Comparison of ENCODE assay signal across 10 cellular contexts in genomic region chr17:62791235-62792121, GRCh38. TPM values are rescaled to one million over a fixed set of nuclear protein-coding genes. Genes with fewer than 3 reads are reported as not detected.
DNase-seq lines count a peak whose midpoint lies in the region; FAIRE-seq and TF ChIP-seq lines count a peak whose summit lies in the region.
"Had no signal": no experiment of that assay in that cellular context is flagged by ENCODE, and none has a peak within 500 bp of the region (broad histone marks: within the 10 kb centered on the region; RNA-seq: fewer than 3 reads in every experiment).

No MANE protein-coding gene starts in this region.

- peaks cover 4% of the 10 kb centered on the region for H3K9me3 Mint-ChIP-seq in activated CD4-positive, alpha-beta memory T cell treated with anti-CD3 and anti-CD28 coated beads, Interleukin-2, amount 10 ng/mL, durations not matched to agents 7 days and 5 days
- H3K9me3 Mint-ChIP-seq in activated naive CD4-positive, alpha-beta T cell treated with anti-CD3 and anti-CD28 coated beads, Interleukin-2, amount 10 ng/mL, durations not matched to agents 7 days and 5 days: peaks cover 3% of the 10 kb centered on the region

- TF ChIP-seq CTCF in AG10803 (conservative IDR thresholded peaks at IDR 0.05; ENCODE audit: low read length): peak; percentile 23

- CTCF ChIA-PET in activated CD4-positive, alpha-beta memory T cell treated with anti-CD3 and anti-CD28 coated beads, Interleukin-2, amount 10 ng/mL, durations not matched to agents 7 days and 5 days (lab: Charles Lee): no interaction called here
- CTCF ChIA-PET in activated naive CD4-positive, alpha-beta T cell treated with anti-CD3 and anti-CD28 coated beads, Interleukin-2, amount 10 ng/mL, durations not matched to agents 7 days and 5 days (lab: Charles Lee): no interaction called here

- POLR2A ChIA-PET in activated CD4-positive, alpha-beta memory T cell treated with anti-CD3 and anti-CD28 coated beads, Interleukin-2, amount 10 ng/mL, durations not matched to agents 7 days and 5 days (lab: Charles Lee): no interaction called here

- no peak overlapping the region for H3K4me3 ChIP-seq in AG10803 (ENCODE audit: low read length)
- H3K4me3 ChIP-seq: esophagus squamous epithelium had no signal

- no peak overlapping the region for H3K27ac Mint-ChIP-seq in activated CD4-positive, alpha-beta memory T cell treated with anti-CD3 and anti-CD28 coated beads, Interleukin-2, amount 10 ng/mL, durations not matched to agents 7 days and 5 days
- no peak overlapping the region for H3K27ac Mint-ChIP-seq in activated naive CD4-positive, alpha-beta T cell treated with anti-CD3 and anti-CD28 coated beads, Interleukin-2, amount 10 ng/mL, durations not matched to agents 7 days and 5 days

- FAIRE-seq in HTR-8/SVneo (lab: Jason Lieb, UNC): peak; percentile 82

- no peak overlapping the region for H3K4me3 Mint-ChIP-seq in activated CD4-positive, alpha-beta memory T cell treated with anti-CD3 and anti-CD28 coated beads, Interleukin-2, amount 10 ng/mL, durations not matched to agents 7 days and 5 days
- H3K4me3 Mint-ChIP-seq in activated naive CD4-positive, alpha-beta T cell treated with anti-CD3 and anti-CD28 coated beads, Interleukin-2, amount 10 ng/mL, durations not matched to agents 7 days and 5 days: no peak overlapping the region

- peaks cover 8% of the 10 kb centered on the region for H3K27me3 Mint-ChIP-seq in activated CD4-positive, alpha-beta memory T cell treated with anti-CD3 and anti-CD28 coated beads, Interleukin-2, amount 10 ng/mL, durations not matched to agents 7 days and 5 days
- H3K27me3 Mint-ChIP-seq in activated naive CD4-positive, alpha-beta T cell treated with anti-CD3 and anti-CD28 coated beads, Interleukin-2, amount 10 ng/mL, durations not matched to agents 7 days and 5 days: peaks cover 13% of the 10 kb centered on the region

- H3K36me3 Mint-ChIP-seq in activated CD4-positive, alpha-beta memory T cell treated with anti-CD3 and anti-CD28 coated beads, Interleukin-2, amount 10 ng/mL, durations not matched to agents 7 days and 5 days (ENCODE audit: low read depth): no peaks in the 10 kb centered on the region
- no peaks in the 10 kb centered on the region for H3K36me3 Mint-ChIP-seq in activated naive CD4-positive, alpha-beta T cell treated with anti-CD3 and anti-CD28 coated beads, Interleukin-2, amount 10 ng/mL, durations not matched to agents 7 days and 5 days

- peaks cover 14% of the 10 kb centered on the region for H3K4me1 Mint-ChIP-seq in activated CD4-positive, alpha-beta memory T cell treated with anti-CD3 and anti-CD28 coated beads, Interleukin-2, amount 10 ng/mL, durations not matched to agents 7 days and 5 days
- peaks cover 9% of the 10 kb centered on the region for H3K4me1 Mint-ChIP-seq in activated naive CD4-positive, alpha-beta T cell treated with anti-CD3 and anti-CD28 coated beads, Interleukin-2, amount 10 ng/mL, durations not matched to agents 7 days and 5 days

- DNase-seq in AG10803 (ENCODE audit: low read depth) (peak; percentile 93), HTR-8/SVneo (ENCODE audit: insufficient read length, low spot score) (peak; percentile 59), amniotic epithelial cell (ENCODE audit: low read depth) (peak; percentile 94), left kidney (ENCODE audit: low read depth, low spot score) (peak; percentile 25), dermis blood vessel endothelial cell (no peak), NCI-H2081 (lab: John Stamatoyannopoulos, UW) (no peak)
- DNase-seq in activated CD4-positive, alpha-beta memory T cell treated with anti-CD3 and anti-CD28 coated beads, Interleukin-2, amount 10 ng/mL, durations not matched to agents 7 days and 5 days: no peak
- DNase-seq in activated naive CD4-positive, alpha-beta T cell treated with anti-CD3 and anti-CD28 coated beads, Interleukin-2, amount 10 ng/mL, durations not matched to agents 7 days and 5 days: no peak
- DNase-seq: activated effector memory CD4-positive, alpha-beta T cell treated with anti-CD3 and anti-CD28 coated beads, Interleukin-2, amount 50 U/mL, for 16 hours; esophagus squamous epithelium had no signal

RNA-seq across cellular contexts. Expression of gene MARCHF10, which starts 16.6 kb away (rescaled TPM):
- total RNA-seq in dermis blood vessel endothelial cell: not detected in 2 replicates
- total RNA-seq in activated CD4-positive, alpha-beta memory T cell treated with anti-CD3 and anti-CD28 coated beads, Interleukin-2, amount 10 ng/mL, durations not matched to agents 7 days and 5 days: not detected
- total RNA-seq: esophagus squamous epithelium had no signal

Comparison
In these comparisons a context has a peak if more than half of its experiments do, and no peak if none do; other contexts are left out.
1. DNase-seq: peak in AG10803 (single experiment), HTR-8/SVneo (single experiment), amniotic epithelial cell (single experiment) and left kidney (single experiment); none in dermis blood vessel endothelial cell (single experiment), NCI-H2081 (0 of 2), activated CD4-positive, alpha-beta memory T cell treated with anti-CD3 and anti-CD28 coated beads, Interleukin-2, amount 10 ng/mL, durations not matched to agents 7 days and 5 days (single experiment) and activated naive CD4-positive, alpha-beta T cell treated with anti-CD3 and anti-CD28 coated beads, Interleukin-2, amount 10 ng/mL, durations not matched to agents 7 days and 5 days (single experiment).